In the genomic region with DNA sequence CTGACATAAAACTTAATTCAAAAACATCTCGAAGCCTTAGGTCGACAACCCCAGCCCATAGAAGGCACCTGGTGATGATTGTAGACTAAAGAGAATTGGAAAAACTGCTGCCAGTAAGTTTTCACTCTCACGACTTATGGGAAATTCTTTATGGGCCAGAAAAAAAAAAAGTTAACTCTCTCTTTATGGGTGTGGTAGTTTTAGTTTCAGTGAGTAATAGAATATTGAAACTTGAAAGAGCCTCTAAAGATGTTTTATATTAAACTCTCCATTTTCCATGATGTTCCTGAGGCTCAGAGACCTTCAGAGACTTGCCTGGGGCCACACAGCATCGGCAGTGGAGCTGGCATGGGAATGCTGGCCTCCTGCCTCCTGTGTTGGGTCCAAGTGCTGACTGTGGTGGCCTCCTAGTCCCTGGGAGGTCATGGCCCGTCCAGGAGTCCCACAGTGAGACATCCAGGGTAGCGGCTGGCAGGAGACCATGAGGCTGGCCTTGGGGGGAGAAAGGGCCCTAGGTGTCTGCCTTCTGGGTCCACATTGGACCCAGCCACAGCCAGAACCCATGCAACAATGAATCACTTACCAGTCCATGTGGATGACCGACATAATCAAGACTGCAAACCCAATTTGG, we compare ENCODE assay signal across 15 cellular contexts.
"Had no signal": no experiment of that assay in that cellular context is flagged by ENCODE, and none has a peak within 500 bp of the region (broad histone marks: within the 10 kb centered on the region; RNA-seq: fewer than 3 reads in every experiment).

No MANE protein-coding gene starts in this region.

- H3K9me3 Mint-ChIP-seq: activated B cell treated with CpG ODN at 0.5 μM for 24 hours; activated naive CD4-positive, alpha-beta T cell treated with anti-CD3 and anti-CD28 coated beads, Interleukin-2, amount 50 U/mL, for 24 hours; activated T-helper 1 cell treated with anti-CD3 and anti-CD28 coated beads, Interleukin-12 subunit alpha, Interleukin-12 subunit beta, Interleukin-2, Interleukin-4 antibody, amounts not matched to agents 30 ng/mL and 10 ng/mL and 1 ng/mL, durations not matched to agents 14 hours and 24 hours and 36 hours; central memory CD8-positive, alpha-beta T cell; dendritic cell treated with granulocyte-macrophage colony-stimulating factor and Interleukin-4, amounts not matched to agents 40 ng/mL and 50 ng/mL, for 4 days; nephron had no signal

- DNase-seq: activated B cell treated with CpG ODN at 0.5 μM for 24 hours; activated CD4-positive, alpha-beta T cell treated with anti-CD3 and anti-CD28 coated beads, Interleukin-2, amount 50 U/mL, for 48 hours; activated CD8-positive, alpha-beta memory T cell treated with anti-CD3 and anti-CD28 coated beads, Interleukin-2, amount 10 ng/mL, durations not matched to agents 7 days and 5 days; amygdala; body of pancreas; effector memory CD4-positive, alpha-beta T cell; foreskin melanocyte; mesendoderm; occipital lobe; right cardiac atrium had no signal

- H3K27me3 Mint-ChIP-seq: activated B cell treated with CpG ODN at 0.5 μM for 24 hours; activated naive CD4-positive, alpha-beta T cell treated with anti-CD3 and anti-CD28 coated beads, Interleukin-2, amount 50 U/mL, for 24 hours; dendritic cell treated with granulocyte-macrophage colony-stimulating factor and Interleukin-4, amounts not matched to agents 40 ng/mL and 50 ng/mL, for 4 days had no signal

- H3K27ac Mint-ChIP-seq: activated B cell treated with CpG ODN at 0.5 μM for 24 hours; activated CD8-positive, alpha-beta memory T cell treated with anti-CD3 and anti-CD28 coated beads, Interleukin-2, amount 10 ng/mL, durations not matched to agents 7 days and 5 days; activated naive CD4-positive, alpha-beta T cell treated with anti-CD3 and anti-CD28 coated beads, Interleukin-2, amount 50 U/mL, for 24 hours; activated T-helper 1 cell treated with anti-CD3 and anti-CD28 coated beads, Interleukin-12 subunit alpha, Interleukin-12 subunit beta, Interleukin-2, Interleukin-4 antibody, amounts not matched to agents 30 ng/mL and 10 ng/mL and 1 ng/mL, durations not matched to agents 14 hours and 24 hours and 36 hours; dendritic cell treated with granulocyte-macrophage colony-stimulating factor and Interleukin-4, amounts not matched to agents 40 ng/mL and 50 ng/mL, for 4 days; nephron had no signal

- H3K4me3 Mint-ChIP-seq: activated B cell treated with CpG ODN at 0.5 μM for 24 hours; activated CD8-positive, alpha-beta memory T cell treated with anti-CD3 and anti-CD28 coated beads, Interleukin-2, amount 10 ng/mL, durations not matched to agents 7 days and 5 days; activated naive CD4-positive, alpha-beta T cell treated with anti-CD3 and anti-CD28 coated beads, Interleukin-2, amount 50 U/mL, for 24 hours; activated T-helper 1 cell treated with anti-CD3 and anti-CD28 coated beads, Interleukin-12 subunit alpha, Interleukin-12 subunit beta, Interleukin-2, Interleukin-4 antibody, amounts not matched to agents 30 ng/mL and 10 ng/mL and 1 ng/mL, durations not matched to agents 14 hours and 24 hours and 36 hours; central memory CD8-positive, alpha-beta T cell; dendritic cell treated with granulocyte-macrophage colony-stimulating factor and Interleukin-4, amounts not matched to agents 40 ng/mL and 50 ng/mL, for 4 days; nephron had no signal

- ATAC-seq: activated CD8-positive, alpha-beta memory T cell treated with anti-CD3 and anti-CD28 coated beads, Interleukin-2, amount 10 ng/mL, durations not matched to agents 7 days and 5 days; body of pancreas; right cardiac atrium had no signal

- H3K36me3 Mint-ChIP-seq: activated CD8-positive, alpha-beta memory T cell treated with anti-CD3 and anti-CD28 coated beads, Interleukin-2, amount 10 ng/mL, durations not matched to agents 7 days and 5 days had no signal

- H3K4me1 Mint-ChIP-seq: activated CD8-positive, alpha-beta memory T cell treated with anti-CD3 and anti-CD28 coated beads, Interleukin-2, amount 10 ng/mL, durations not matched to agents 7 days and 5 days; central memory CD8-positive, alpha-beta T cell had no signal
